8 cellular contexts compared by ENCODE assay signal in genomic region chr14:91286530-91286937, GRCh38. TPM values are rescaled to one million over a fixed set of nuclear protein-coding genes. Genes with fewer than 3 reads are reported as not detected.
DNase-seq lines count a peak whose midpoint lies in the region; ATAC-seq, FAIRE-seq and TF ChIP-seq lines count a peak whose summit lies in the region.

No MANE protein-coding gene starts in this region.

- FAIRE-seq in G401.6 (lab: Jason Lieb, UNC), result peak; percentile 98

- TF ChIP-seq EP300 in gastroesophageal sphincter (IDR thresholded peaks at IDR 0.05) (no peak), ovary (IDR thresholded peaks at IDR 0.05) (no peak), tibial nerve (IDR thresholded peaks at IDR 0.05) (no peak)

- H3K9me3 ChIP-seq in SJSA1 (replicated peaks) (no peaks in the 10 kb centered on the region), gastroesophageal sphincter (no peaks in the 10 kb centered on the region), ovary (no peaks in the 10 kb centered on the region), tibial nerve (peaks cover 0 to 5% (median 0%) of the 10 kb centered on the region in 4 donors)

- H3K27me3 ChIP-seq in SJSA1 (replicated peaks) (no peaks in the 10 kb centered on the region), gastroesophageal sphincter (no peaks in the 10 kb centered on the region), ovary (no peaks in the 10 kb centered on the region), tibial nerve (no peaks in the 10 kb centered on the region)

- intact Hi-C loops in ovary (cut with DNase I), result loop anchor here (5.0 to 10.0 kb wide), 5 partner anchors 94 to 982 kb away; no protein-coding TSS in a partner anchor

- TF ChIP-seq CTCF in gastroesophageal sphincter (IDR thresholded peaks at IDR 0.05) (peak in 3 of 4 experiments; percentile 86 to 94 (median 90)), ovary (IDR thresholded peaks at IDR 0.05) (peak; percentile 68 to 80 (median 72)), tibial nerve (IDR thresholded peaks at IDR 0.05) (peak; percentile 71 to 83 (median 75))

- DNase-seq in LoVo (ENCODE audit: low spot score) (peak; percentile 61), SJSA1 (ENCODE audit: low read depth in 1 of 2, low spot score in 2 of 2) (peak; percentile 42 to 57), ovary (peak; percentile 55 to 78 (median 74)), tibial nerve (ENCODE audit: low spot score in 2 of 2) (peak; percentile 69 to 88)
- DNase-seq in activated gamma-delta T cell treated with anti-CD3 and anti-CD28 coated beads, Interleukin-2, amount 50 U/mL, for 16 hours (ENCODE audit: low read depth), result peak; percentile 73

- H3K36me3 ChIP-seq in SJSA1 (no peaks in the 10 kb centered on the region), gastroesophageal sphincter (peaks cover 0 to 4% of the 10 kb centered on the region in 2 donors), ovary (no peaks in the 10 kb centered on the region), tibial nerve (no peaks in the 10 kb centered on the region)

- 0 to 10% methylated on average over 1 to 2 of the region's 7 CpGs for WGBS in gastroesophageal sphincter (ENCODE audit: low coverage in 1 of 2), 2 donors
- 28 to 33% (median 32%) methylated on average over 7 of the region's 7 CpGs for WGBS in ovary, 3 donors
- 32 to 42% methylated on average over 7 of the region's 7 CpGs for WGBS in tibial nerve, 2 donors

- no peak overlapping the region for H3K4me3 ChIP-seq in SJSA1
- no peak overlapping the region for H3K4me3 ChIP-seq in gastroesophageal sphincter
- H3K4me3 ChIP-seq in ovary, result no peak overlapping the region
- H3K4me3 ChIP-seq in tibial nerve, result no peak overlapping the region

- H3K4me1 ChIP-seq in SJSA1 (replicated peaks), result peaks cover 11% of the 10 kb centered on the region
- H3K4me1 ChIP-seq in gastroesophageal sphincter, result peaks cover 0 to 22% (median 0%) of the 10 kb centered on the region in 3 donors
- H3K4me1 ChIP-seq in ovary (ENCODE audit: insufficient read depth), result no peaks in the 10 kb centered on the region
- no peaks in the 10 kb centered on the region for H3K4me1 ChIP-seq in tibial nerve

- no peak overlapping the region for H3K27ac ChIP-seq in SJSA1
- no peak overlapping the region for H3K27ac ChIP-seq in gastroesophageal sphincter
- H3K27ac ChIP-seq in ovary, result no peak overlapping the region
- no peak overlapping the region for H3K27ac ChIP-seq in tibial nerve

- TF ChIP-seq POLR2A in gastroesophageal sphincter (IDR thresholded peaks at IDR 0.05), result no peak
- TF ChIP-seq POLR2A in ovary (IDR thresholded peaks at IDR 0.05), result no peak
- TF ChIP-seq POLR2A in tibial nerve (IDR thresholded peaks at IDR 0.05), result no peak

- peak; percentile 62 for ATAC-seq in gastroesophageal sphincter
- no peak for ATAC-seq in HG02642 (IDR thresholded peaks at IDR 0.05; ENCODE audit: poor library complexity, unreplicated experiment)

RNA-seq across cellular contexts. Expression of gene GPR68, which starts 42.0 kb away (rescaled TPM):
- total RNA-seq in SJSA1 (2014; rRNA removed; shearing (Covaris generic)), result not detected in 2 replicates
- total RNA-seq in gastroesophageal sphincter, result 10 to 100 TPM in 1 of 4 donors, 1 to 10 TPM in 3; 1.8 to 10.3 (median 3.0) TPM
- total RNA-seq in ovary, result under 1 TPM in 6 of 7 donors, not detected in 1; 0.17 to 0.57 (median 0.33) TPM
- under 1 TPM; 0.40 to 0.45 TPM for polyA plus RNA-seq in ovary
- total RNA-seq in tibial nerve, result 1 to 10 TPM in 1 of 4 donors, under 1 TPM in 3; 0.21 to 4.1 (median 0.52) TPM
